In genomic region chr5:1479581-1480188, GRCh38 we compare ENCODE assay signal across 8 cellular contexts. TPM values are rescaled to one million over a fixed set of nuclear protein-coding genes. Genes with fewer than 3 reads are reported as not detected.
DNase-seq lines count a peak whose midpoint lies in the region; ATAC-seq and TF ChIP-seq lines count a peak whose summit lies in the region.

No MANE protein-coding gene starts in this region.

- no peak overlapping the region for H3K4me3 ChIP-seq in CD8-positive, alpha-beta T cell (ENCODE audit: low read depth, low read length)
- no peak overlapping the region for H3K4me3 ChIP-seq in endodermal cell (ENCODE audit: low read length)

- peaks cover 56% of the 10 kb centered on the region for H3K36me3 Mint-ChIP-seq in CD8-positive, alpha-beta T cell
- H3K36me3 Mint-ChIP-seq in activated B cell treated with CpG ODN at 0.5 μM for 24 hours (ENCODE audit: low read depth): peaks cover 77% of the 10 kb centered on the region
- peaks cover 43% of the 10 kb centered on the region for H3K36me3 Mint-ChIP-seq in endodermal cell (ENCODE audit: low read depth)
- H3K36me3 Mint-ChIP-seq in natural killer cell: no peaks in the 10 kb centered on the region

- H3K9ac ChIP-seq in endodermal cell (ENCODE audit: extremely low read depth, low read length, poor library complexity, severe bottlenecking): no peak overlapping the region

- peaks cover 4% of the 10 kb centered on the region for H3K4me1 ChIP-seq in CD8-positive, alpha-beta T cell (ENCODE audit: insufficient read depth, low read length)
- H3K4me1 ChIP-seq in endodermal cell (ENCODE audit: control insufficient read depth, insufficient read depth, low read length): no peaks in the 10 kb centered on the region

- H3K36me3 ChIP-seq in CD8-positive, alpha-beta T cell (ENCODE audit: insufficient read depth, low read length): peaks cover 14% of the 10 kb centered on the region
- peaks cover 32% of the 10 kb centered on the region for H3K36me3 ChIP-seq in endodermal cell (ENCODE audit: control insufficient read depth, insufficient read depth, low read length)

- H3K27ac ChIP-seq in CD8-positive, alpha-beta T cell (ENCODE audit: low read depth, low read length): no peak overlapping the region
- H3K27ac ChIP-seq in endodermal cell (ENCODE audit: low read depth, low read length): no peak overlapping the region

- ATAC-seq in CD8-positive, alpha-beta T cell: peak; percentile 85
- peak; percentile 40 for ATAC-seq in HG03280 (IDR thresholded peaks at IDR 0.05; ENCODE audit: unreplicated experiment)
- peak; percentile 53 for ATAC-seq in activated B cell treated with CpG ODN at 0.5 μM for 24 hours (ENCODE audit: low read depth)
- ATAC-seq in natural killer cell: peak; percentile 61 to 72 (median 72)
- no peak for ATAC-seq in GM21447 (IDR thresholded peaks at IDR 0.05; ENCODE audit: unreplicated experiment)

- intact Hi-C loops in CD8-positive, alpha-beta T cell (cut with DNase I, micrococcal nuclease): loop anchor here (1.0 kb wide), 2 partner anchors 162 to 166 kb away; no protein-coding TSS in a partner anchor
- intact Hi-C loops in activated B cell treated with CpG ODN at 0.5 μM for 24 hours (cut with micrococcal nuclease): loop anchor here (1.0 to 10.0 kb wide), 8 partner anchors 10 to 312 kb away; partner anchors contain the start of gene CLPTM1L
- intact Hi-C loops in natural killer cell (cut with micrococcal nuclease): loop anchor here (1.0 kb wide), 1 partner anchor 162 kb away; no protein-coding TSS in a partner anchor

- H3K9me3 Mint-ChIP-seq in CD8-positive, alpha-beta T cell: no peaks in the 10 kb centered on the region
- H3K9me3 Mint-ChIP-seq in activated B cell treated with CpG ODN at 0.5 μM for 24 hours (no peaks in the 10 kb centered on the region), endodermal cell (no peaks in the 10 kb centered on the region), natural killer cell (no peaks in the 10 kb centered on the region)

- no peak overlapping the region for H3K27ac Mint-ChIP-seq in CD8-positive, alpha-beta T cell
- H3K27ac Mint-ChIP-seq in activated B cell treated with CpG ODN at 0.5 μM for 24 hours (peak overlapping the region; percentile 92), endodermal cell (peak overlapping the region; percentile 88), natural killer cell (peak overlapping the region; percentile 78 to 90)

- CTCF ChIA-PET in CD8-positive, alpha-beta T cell (lab: Charles Lee): interaction anchor here (0.8 to 4.2 kb wide), 8 partner anchors 9 to 312 kb away, joined by 3 to 39 read pairs (median 4); no protein-coding TSS in a partner anchor
- CTCF ChIA-PET in activated B cell treated with CpG ODN at 0.5 μM for 24 hours (lab: Charles Lee): interaction anchor here (0.7 to 9.7 kb wide), 16 partner anchors 16 to 165 kb away, joined by 3 to 76 read pairs (median 4); partner anchors contain the start of gene LPCAT1

- TF ChIP-seq CTCF in CD8-positive, alpha-beta T cell (IDR thresholded peaks at IDR 0.05): peak; percentile 83
- no peak for TF ChIP-seq CTCF in activated B cell treated with CpG ODN at 0.5 μM for 24 hours (IDR thresholded peaks at IDR 0.05)
- peak; percentile 96 for TF ChIP-seq CTCF in endodermal cell (conservative IDR thresholded peaks at IDR 0.05)
- peak; percentile 74 for TF ChIP-seq CTCF in natural killer cell (IDR thresholded peaks at IDR 0.05)

- no peaks in the 10 kb centered on the region for H3K27me3 ChIP-seq in CD8-positive, alpha-beta T cell (ENCODE audit: insufficient read depth, low read length)
- H3K27me3 ChIP-seq in endodermal cell (ENCODE audit: control insufficient read depth, insufficient read depth, low read length, poor library complexity, severe bottlenecking): no peaks in the 10 kb centered on the region

- POLR2A ChIA-PET in CD8-positive, alpha-beta T cell (lab: Charles Lee): no interaction called here
- POLR2A ChIA-PET in activated B cell treated with CpG ODN at 0.5 μM for 24 hours (lab: Charles Lee): interaction anchor here (0.6 to 16.5 kb wide), 16 partner anchors 9 to 871 kb away, joined by 3 to 941 read pairs (median 4); partner anchors contain the start of gene LPCAT1

- 78 to 84% methylated on average over 18 to 21 of the region's 21 CpGs for WGBS in endodermal cell (ENCODE audit: insufficient coverage in 1 of 2, insufficient read length in 1 of 2), 2 experiments

- DNase-seq in CD8-positive, alpha-beta T cell: peak; percentile 21 to 66 (median 42)
- DNase-seq in activated B cell treated with CpG ODN at 0.5 μM for 24 hours: peak; percentile 68
- DNase-seq in endodermal cell: peak; percentile 80
- DNase-seq in natural killer cell: peak; percentile 46
- no peak for DNase-seq in KG1 (lab: John Stamatoyannopoulos, UW)
- DNase-seq in activated CD4-positive, CD25-positive, alpha-beta regulatory T cell treated with anti-CD3 and anti-CD28 coated beads, Interleukin-2, amount 50 U/mL, for 72 hours: no peak

- no peak overlapping the region for H3K4me3 Mint-ChIP-seq in CD8-positive, alpha-beta T cell
- H3K4me3 Mint-ChIP-seq in activated B cell treated with CpG ODN at 0.5 μM for 24 hours (peak overlapping the region; percentile 73), endodermal cell (no peak overlapping the region), natural killer cell (no peak overlapping the region)

- peaks cover 8% of the 10 kb centered on the region for H3K4me1 Mint-ChIP-seq in CD8-positive, alpha-beta T cell (ENCODE audit: low read depth)
- H3K4me1 Mint-ChIP-seq in activated B cell treated with CpG ODN at 0.5 μM for 24 hours: peaks cover 61% of the 10 kb centered on the region
- H3K4me1 Mint-ChIP-seq in endodermal cell: no peaks in the 10 kb centered on the region
- H3K4me1 Mint-ChIP-seq in natural killer cell: peaks cover 19 to 22% of the 10 kb centered on the region in 2 donors

- no peaks in the 10 kb centered on the region for H3K9me3 ChIP-seq in CD8-positive, alpha-beta T cell (ENCODE audit: low read length)
- no peaks in the 10 kb centered on the region for H3K9me3 ChIP-seq in endodermal cell (ENCODE audit: control insufficient read depth, low read length)

- no peaks in the 10 kb centered on the region for H3K27me3 Mint-ChIP-seq in CD8-positive, alpha-beta T cell (ENCODE audit: low read depth)
- no peaks in the 10 kb centered on the region for H3K27me3 Mint-ChIP-seq in activated B cell treated with CpG ODN at 0.5 μM for 24 hours
- H3K27me3 Mint-ChIP-seq in endodermal cell (ENCODE audit: insufficient read depth): no peaks in the 10 kb centered on the region
- H3K27me3 Mint-ChIP-seq in natural killer cell (ENCODE audit: low read depth in 2 of 2): no peaks in the 10 kb centered on the region

RNA-seq across cellular contexts. Expression of gene SLC6A3, which starts 34.4 kb away (rescaled TPM):
- total RNA-seq in CD8-positive, alpha-beta T cell: not detected
- total RNA-seq in activated B cell treated with CpG ODN at 0.5 μM for 24 hours: 1.4 and 2.0 TPM in 2 replicates
- total RNA-seq in endodermal cell: under 1 TPM in 1 of 2 donors, not detected in 1; 0.18 TPM
- 0.85 TPM for polyA plus RNA-seq in endodermal cell (2013, experiment 1 of 2)
- polyA plus RNA-seq in endodermal cell (2013, experiment 2 of 2): 0.66 TPM
- total RNA-seq in natural killer cell: not detected

RNA-seq across cellular contexts. Expression of gene LPCAT1, which starts 44.1 kb away (rescaled TPM):
- 10 to 100 TPM; 28.8 to 29.1 TPM for total RNA-seq in CD8-positive, alpha-beta T cell
- 246 and 269 TPM in 2 replicates for total RNA-seq in activated B cell treated with CpG ODN at 0.5 μM for 24 hours
- 100 to 1,000 TPM in 1 of 2 donors, 10 to 100 TPM in 1; 78.5 to 124 TPM for total RNA-seq in endodermal cell
- 72.3 TPM for polyA plus RNA-seq in endodermal cell (2013, experiment 1 of 2)
- 67.4 TPM for polyA plus RNA-seq in endodermal cell (2013, experiment 2 of 2)
- total RNA-seq in natural killer cell: 100 to 1,000 TPM; 196 to 302 (median 252) TPM

Comparison
In these comparisons a context has a peak if more than half of its experiments do, and no peak if none do; other contexts are left out.
1. DNase-seq: peak in CD8-positive, alpha-beta T cell (7 of 7), activated B cell treated with CpG ODN at 0.5 μM for 24 hours (single experiment), endodermal cell (single experiment) and natural killer cell (single experiment); none in KG1 (single experiment) and activated CD4-positive, CD25-positive, alpha-beta regulatory T cell treated with anti-CD3 and anti-CD28 coated beads, Interleukin-2, amount 50 U/mL, for 72 hours (single experiment).